In genomic region chr7:99657879-99658278, GRCh38 we compare ENCODE assay signal across 1 cellular context. TPM values are rescaled to one million over a fixed set of nuclear protein-coding genes. Genes with fewer than 3 reads are reported as not detected.
"Had no signal": no experiment of that assay in that cellular context is flagged by ENCODE, and none has a peak within 500 bp of the region (broad histone marks: within the 10 kb centered on the region; RNA-seq: fewer than 3 reads in every experiment).

No MANE protein-coding gene starts in this region.

RNA-seq across cellular contexts. Expression of gene CYP3A5, which starts 21.9 kb away (rescaled TPM):
- total RNA-seq: G401 had no signal

RNA-seq across cellular contexts. Expression of gene TMEM225B, which starts 59.8 kb away (rescaled TPM):
- total RNA-seq: G401 had no signal
